ENCODE assay signal across 15 cellular contexts in genomic region chr10:14024349-14025202, GRCh38.
DNase-seq lines count a peak whose midpoint lies in the region; ATAC-seq, FAIRE-seq and TF ChIP-seq lines count a peak whose summit lies in the region.
"Had no signal": no experiment of that assay in that cellular context is flagged by ENCODE, and none has a peak within 500 bp of the region (broad histone marks: within the 10 kb centered on the region; RNA-seq: fewer than 3 reads in every experiment).

No MANE protein-coding gene starts in this region.

- TF ChIP-seq CTCF in sigmoid colon (IDR thresholded peaks at IDR 0.05), result no peak

- peak overlapping the region in 3 of 4 donors; percentile 31 to 35 (median 34) for H3K4me3 ChIP-seq in sigmoid colon

- FAIRE-seq in GM12891 (lab: Jason Lieb, UNC), result peak; percentile 43
- FAIRE-seq: HTR-8/SVneo had no signal

- H3K4me1 Mint-ChIP-seq in naive thymus-derived CD8-positive, alpha-beta T cell, result peaks cover 11 to 29% (median 20%) of the 10 kb centered on the region in 4 donors

- POLR2A ChIA-PET in naive thymus-derived CD8-positive, alpha-beta T cell (lab: Charles Lee), result no interaction called here

- H3K27ac ChIP-seq in sigmoid colon, result peak overlapping the region; percentile 34 to 60 (median 54)

- DNase-seq in GM12891 (ENCODE audit: insufficient read length, low spot score) (no peak), RPMI7951 (ENCODE audit: low read depth) (peak; percentile 33), hippocampal formation (lab: John Stamatoyannopoulos, UW) (peak; percentile 18 to 37), sigmoid colon (no peak), cerebellar nuclear complex (lab: John Stamatoyannopoulos, UW) (no peak)
- DNase-seq in naive thymus-derived CD8-positive, alpha-beta T cell, result no peak
- DNase-seq: activated CD4-positive, alpha-beta T cell treated with anti-CD3 and anti-CD28 coated beads, Interleukin-2, amount 50 U/mL, for 1 hour; activated effector memory CD4-positive, alpha-beta T cell treated with anti-CD3 and anti-CD28 coated beads, Interleukin-2, amount 50 U/mL, for 16 hours; AML-193; NCI-H1417; NCI-H82 had no signal

- TF ChIP-seq EP300 in sigmoid colon (IDR thresholded peaks at IDR 0.05), result no peak

- no peaks in the 10 kb centered on the region for H3K36me3 ChIP-seq in sigmoid colon
- H3K36me3 ChIP-seq: breast epithelium had no signal

- no peaks in the 10 kb centered on the region for H3K36me3 Mint-ChIP-seq in naive thymus-derived CD8-positive, alpha-beta T cell

- no peak overlapping the region for H3K27ac Mint-ChIP-seq in naive thymus-derived CD8-positive, alpha-beta T cell

- no peak overlapping the region for H3K4me3 Mint-ChIP-seq in naive thymus-derived CD8-positive, alpha-beta T cell

- H3K27me3 Mint-ChIP-seq in naive thymus-derived CD8-positive, alpha-beta T cell, result peaks cover 0 to 16% (median 11%) of the 10 kb centered on the region in 5 donors

- H3K4me1 ChIP-seq in sigmoid colon, result no peaks in the 10 kb centered on the region
- H3K4me1 ChIP-seq: breast epithelium had no signal

- 68 to 75% methylated on average over 15 of the region's 15 CpGs for WGBS in sigmoid colon, 2 donors

- no peaks in the 10 kb centered on the region for H3K9me3 ChIP-seq in sigmoid colon
- H3K9me3 ChIP-seq: breast epithelium had no signal

- peaks cover 0 to 6% (median 0%) of the 10 kb centered on the region in 9 donors for H3K9me3 Mint-ChIP-seq in naive thymus-derived CD8-positive, alpha-beta T cell

- no peaks in the 10 kb centered on the region for H3K27me3 ChIP-seq in sigmoid colon

- TF ChIP-seq POLR2A in GM12891 (IDR thresholded peaks at IDR 0.05; ENCODE audit: low read depth, low read length) (no peak), sigmoid colon (IDR thresholded peaks at IDR 0.05) (peak in 1 of 2 donors; percentile 11)

- ATAC-seq in GM19328 (IDR thresholded peaks at IDR 0.05; ENCODE audit: unreplicated experiment) (no peak), HG03135 (IDR thresholded peaks at IDR 0.05; ENCODE audit: unreplicated experiment) (no peak)
- no peak for ATAC-seq in naive thymus-derived CD8-positive, alpha-beta T cell

- intact Hi-C loops in sigmoid colon (cut with DNase I), result no loop called here

TF ChIP-seq in GM12891, 5 proteins besides CTCF, POLR2A, EP300 and RAD21:
- TF ChIP-seq POLR2AphosphoS5 (IDR thresholded peaks at IDR 0.05; ENCODE audit: low read depth, low read length) (no peak), POU2F2 (IDR thresholded peaks at IDR 0.05; ENCODE audit: low read depth, low read length) (no peak), PAX5 (IDR thresholded peaks at IDR 0.05; ENCODE audit: insufficient read depth, low read length, severe bottlenecking) (no peak), SPI1 (IDR thresholded peaks at IDR 0.05; ENCODE audit: low read depth, low read length) (0 out of 2 replicates have a peak, but pooled peaks have one; percentile 4)

Comparison
In these comparisons a context has a peak if more than half of its experiments do, and no peak if none do; other contexts are left out.
1. DNase-seq: peak in RPMI7951 (single experiment) and hippocampal formation (2 of 2); none in GM12891 (single experiment), sigmoid colon (single experiment), cerebellar nuclear complex (0 of 2) and naive thymus-derived CD8-positive, alpha-beta T cell (0 of 10).